22 cellular contexts compared by ENCODE assay signal in genomic region chr6:163182696-163183095, GRCh38.
DNase-seq lines count a peak whose midpoint lies in the region; ATAC-seq and TF ChIP-seq lines count a peak whose summit lies in the region.
"Had no signal": no experiment of that assay in that cellular context is flagged by ENCODE, and none has a peak within 500 bp of the region (broad histone marks: within the 10 kb centered on the region; RNA-seq: fewer than 3 reads in every experiment).

No MANE protein-coding gene starts in this region.

- H3K4ac ChIP-seq in trophoblast cell (ENCODE audit: low read depth, low read length) = no peak overlapping the region

- no peak for ATAC-seq in GM23338
- no peak for ATAC-seq in stimulated activated memory B cell treated with anti-CD40 and anti-IgM and Interleukin-4, amounts not matched to agents 10 μg/mL and 1 μg/mL and 100 μg/mL, for 72 hours
- ATAC-seq: K562 had no signal

- no peak overlapping the region for H3K4me3 Mint-ChIP-seq in GM23338
- H3K4me3 Mint-ChIP-seq in stimulated activated memory B cell treated with anti-CD40 and anti-IgM and Interleukin-4, amounts not matched to agents 10 μg/mL and 1 μg/mL and 100 μg/mL, for 72 hours = no peak overlapping the region
- H3K4me3 Mint-ChIP-seq: CD4-positive, alpha-beta memory T cell had no signal

- no peaks in the 10 kb centered on the region for H3K36me3 Mint-ChIP-seq in GM23338 (ENCODE audit: low read depth)
- no peaks in the 10 kb centered on the region for H3K36me3 Mint-ChIP-seq in stimulated activated memory B cell treated with anti-CD40 and anti-IgM and Interleukin-4, amounts not matched to agents 10 μg/mL and 1 μg/mL and 100 μg/mL, for 72 hours
- H3K36me3 Mint-ChIP-seq: CD4-positive, alpha-beta memory T cell had no signal

- H2BK5ac ChIP-seq in trophoblast cell (ENCODE audit: low read depth, low read length, poor library complexity) = no peak overlapping the region

- H3K4me2 ChIP-seq in trophoblast cell (ENCODE audit: low read length) = no peak overlapping the region
- H3K4me2 ChIP-seq in GM23338 = no peak overlapping the region

- H2BK12ac ChIP-seq in trophoblast cell (ENCODE audit: low read length) = no peak overlapping the region

- H3K4me1 ChIP-seq in trophoblast cell (ENCODE audit: control insufficient read depth in 1 of 2, insufficient read depth in 2 of 2, low read length in 2 of 2) (peaks cover 9 to 14% of the 10 kb centered on the region in 2 experiments), GM23338 (ENCODE audit: insufficient read depth) (peaks cover 9% of the 10 kb centered on the region)
- H3K4me1 ChIP-seq: Peyer's patch had no signal

- H3K79me2 ChIP-seq in trophoblast cell (ENCODE audit: control insufficient read depth, insufficient read depth, low read length, poor library complexity) (no peaks in the 10 kb centered on the region), GM23338 (replicated peaks; ENCODE audit: insufficient read depth) (no peaks in the 10 kb centered on the region)

- H3K9me3 Mint-ChIP-seq in GM23338 = no peaks in the 10 kb centered on the region
- no peaks in the 10 kb centered on the region for H3K9me3 Mint-ChIP-seq in stimulated activated memory B cell treated with anti-CD40 and anti-IgM and Interleukin-4, amounts not matched to agents 10 μg/mL and 1 μg/mL and 100 μg/mL, for 72 hours
- H3K9me3 Mint-ChIP-seq: CD4-positive, alpha-beta memory T cell had no signal

- H3K27me3 ChIP-seq in trophoblast cell (ENCODE audit: insufficient read depth, low read length) (no peaks in the 10 kb centered on the region), GM23338 (ENCODE audit: insufficient read depth) (no peaks in the 10 kb centered on the region)
- H3K27me3 ChIP-seq: Peyer's patch had no signal

- no peak overlapping the region for H2AK5ac ChIP-seq in trophoblast cell (ENCODE audit: low read length)

- H4K20me1 ChIP-seq in GM23338 (replicated peaks; ENCODE audit: insufficient read depth) = no peaks in the 10 kb centered on the region

- DNase-seq in OCI-M1 (lab: John Stamatoyannopoulos, UW) (peak; percentile 19), caudate nucleus (lab: John Stamatoyannopoulos, UW) (no peak), trophoblast cell (peak; percentile 47 to 86), GDM1 (lab: John Stamatoyannopoulos, UW) (no peak), GM23338 (ENCODE audit: low spot score) (no peak), COR-L47 (lab: John Stamatoyannopoulos, UW) (no peak)
- DNase-seq: C1 segment of cervical spinal cord; CD4-positive, alpha-beta memory T cell; DMS 273 treated with DMSO at 0.1 percent for 48 hours; DMS79; EL; NCI-H1092; NCI-H1417 treated with DMSO at 0.1 percent for 48 hours; NCI-H1694 treated with DMSO at 0.1 percent for 48 hours; NCI-H2081; NCI-H2227 treated with DMSO at 0.1 percent for 48 hours; NCI-H69; Peyer's patch; SIG-M5 had no signal

- no peaks in the 10 kb centered on the region for H3K9me3 ChIP-seq in trophoblast cell (ENCODE audit: insufficient read depth, low read depth, low read length)
- H3K9me3 ChIP-seq: Peyer's patch had no signal

- no peak overlapping the region for H3K18ac ChIP-seq in trophoblast cell (ENCODE audit: low read length)

- no peaks in the 10 kb centered on the region for H3F3A ChIP-seq in GM23338 (replicated peaks; ENCODE audit: low read depth)

- H3K79me1 ChIP-seq in trophoblast cell (ENCODE audit: low read length) = peaks cover 2% of the 10 kb centered on the region

- peaks cover 47% of the 10 kb centered on the region for H3K4me1 Mint-ChIP-seq in GM23338
- H3K4me1 Mint-ChIP-seq in stimulated activated memory B cell treated with anti-CD40 and anti-IgM and Interleukin-4, amounts not matched to agents 10 μg/mL and 1 μg/mL and 100 μg/mL, for 72 hours = no peaks in the 10 kb centered on the region
- H3K4me1 Mint-ChIP-seq: CD4-positive, alpha-beta memory T cell had no signal

- no peak overlapping the region for H3K4me3 ChIP-seq in trophoblast cell (ENCODE audit: low read depth, low read length)
- no peak overlapping the region for H3K4me3 ChIP-seq in GM23338
- H3K4me3 ChIP-seq: K562, Peyer's patch, SK-N-MC had no signal

- H3K9me2 ChIP-seq in GM23338 (ENCODE audit: insufficient read depth) = no peaks in the 10 kb centered on the region

- H3K27me3 Mint-ChIP-seq in GM23338 (ENCODE audit: insufficient read depth, low read depth, poor library complexity) = peaks cover 8% of the 10 kb centered on the region
- peaks cover 14% of the 10 kb centered on the region for H3K27me3 Mint-ChIP-seq in stimulated activated memory B cell treated with anti-CD40 and anti-IgM and Interleukin-4, amounts not matched to agents 10 μg/mL and 1 μg/mL and 100 μg/mL, for 72 hours

- H4K8ac ChIP-seq in trophoblast cell (ENCODE audit: low read depth, low read length) = no peak overlapping the region

- H2AFZ ChIP-seq in trophoblast cell (ENCODE audit: insufficient read depth, low read length, poor library complexity) (no peak overlapping the region), GM23338 (no peak overlapping the region)

- WGBS in trophoblast cell (ENCODE audit: extremely low coverage, insufficient coverage, insufficient read length) = no CpG with 5 or more reads among the region's 7 CpGs

- H3K36me3 ChIP-seq in trophoblast cell (ENCODE audit: control insufficient read depth in 1 of 2, insufficient read depth in 2 of 2, low read length in 2 of 2) (no peaks in the 10 kb centered on the region), GM23338 (ENCODE audit: insufficient read depth) (no peaks in the 10 kb centered on the region)
- H3K36me3 ChIP-seq: Peyer's patch had no signal

- H3K23ac ChIP-seq in trophoblast cell (ENCODE audit: low read length) = no peak overlapping the region

- no peak overlapping the region for H2BK120ac ChIP-seq in trophoblast cell (ENCODE audit: insufficient read depth, low read length, poor library complexity)

- no peak overlapping the region for H4K91ac ChIP-seq in trophoblast cell (ENCODE audit: low read depth, low read length)

- H3K14ac ChIP-seq in trophoblast cell (ENCODE audit: low read length) = no peak overlapping the region

- H3K9ac ChIP-seq in trophoblast cell (ENCODE audit: low read length) = no peak overlapping the region

- no peak for TF ChIP-seq CTCF in GM23338 (conservative IDR thresholded peaks at IDR 0.05; ENCODE audit: low read depth in 2 of 2)

- peak overlapping the region; percentile 99 for H3K27ac ChIP-seq in caudate nucleus (ENCODE audit: low read depth, low read length)
- H3K27ac ChIP-seq in trophoblast cell (ENCODE audit: low read depth, low read length) = no peak overlapping the region
- H3K27ac ChIP-seq in GM23338 (ENCODE audit: low read depth) = no peak overlapping the region
- H3K27ac ChIP-seq: Peyer's patch, SK-N-MC had no signal

- H3K27ac Mint-ChIP-seq in GM23338 = no peak overlapping the region; the same call in 1 of the 2 replicates
- no peak overlapping the region for H3K27ac Mint-ChIP-seq in stimulated activated memory B cell treated with anti-CD40 and anti-IgM and Interleukin-4, amounts not matched to agents 10 μg/mL and 1 μg/mL and 100 μg/mL, for 72 hours
- H3K27ac Mint-ChIP-seq: CD4-positive, alpha-beta memory T cell had no signal

- no peak overlapping the region for H4K12ac ChIP-seq in trophoblast cell (ENCODE audit: low read depth, low read length)

TF ChIP-seq in GM23338, 12 proteins besides CTCF, POLR2A, EP300 and RAD21 (continues in another document):
- TF ChIP-seq EZH2phosphoT487 (IDR thresholded peaks at IDR 0.05; ENCODE audit: unreplicated experiment) = no peak
- no peak for TF ChIP-seq REST (IDR thresholded peaks at IDR 0.05; ENCODE audit: unreplicated experiment)
- TF ChIP-seq ZNF114 (CRISPR knock-in tag; IDR thresholded peaks at IDR 0.05) = no peak
- TF ChIP-seq CREB1 (CRISPR knock-in tag; IDR thresholded peaks at IDR 0.05; ENCODE audit: low read depth) = no peak
- no peak for TF ChIP-seq STAT1 (IDR thresholded peaks at IDR 0.05; ENCODE audit: unreplicated experiment)
- no peak for TF ChIP-seq ZNF331 (CRISPR knock-in tag; IDR thresholded peaks at IDR 0.05; ENCODE audit: low read depth)
- TF ChIP-seq POLR2AphosphoS5 (IDR thresholded peaks at IDR 0.05; ENCODE audit: low read depth) = no peak
- no peak for TF ChIP-seq NANOG (IDR thresholded peaks at IDR 0.05; ENCODE audit: borderline replicate concordance)
- no peak for TF ChIP-seq JUNB (IDR thresholded peaks at IDR 0.05; ENCODE audit: unreplicated experiment)
- TF ChIP-seq EZH2 (IDR thresholded peaks at IDR 0.05; ENCODE audit: low read depth, unreplicated experiment) = no peak
- TF ChIP-seq ETS1 (IDR thresholded peaks at IDR 0.05) = no peak

Comparison
In these comparisons a context has a peak if more than half of its experiments do, and no peak if none do; other contexts are left out.
1. DNase-seq: peak in OCI-M1 (single experiment) and trophoblast cell (2 of 2); none in caudate nucleus (0 of 61), GDM1 (single experiment), GM23338 (single experiment) and COR-L47 (single experiment).